In genomic region chr20:50679753-50680105, GRCh38 we compare ENCODE assay signal across 1 cellular context.
A peak's percentile ranks its signal among the peaks of the same experiment; 100 is the strongest.
TF ChIP-seq lines count a peak whose summit lies in the region.

No MANE protein-coding gene starts in this region.

TF ChIP-seq in HepG2, 621 proteins besides CTCF, POLR2A, EP300 and RAD21 (continued from another document):
- TF ChIP-seq ZFAT (CRISPR knock-in tag; conservative IDR thresholded peaks at IDR 0.05) = no peak
- 0 out of 2 replicates have a peak, but pooled peaks have one; percentile 6 for TF ChIP-seq ZNF354B (CRISPR knock-in tag; IDR thresholded peaks at IDR 0.05)
- TF ChIP-seq DPF2 (CRISPR knock-in tag; IDR thresholded peaks at IDR 0.05; ENCODE audit: borderline replicate concordance, low read depth) = no peak
- 0 out of 2 replicates have a peak, but pooled peaks have one; percentile 14 for TF ChIP-seq DNMT3B (CRISPR knock-in tag; conservative IDR thresholded peaks at IDR 0.05)
- TF ChIP-seq NFKB2 (CRISPR knock-in tag; IDR thresholded peaks at IDR 0.05; ENCODE audit: borderline replicate concordance) = peak; percentile 27; the same call in 1 of the 2 replicates
- no peak for TF ChIP-seq HDAC6 (IDR thresholded peaks at IDR 0.05; ENCODE audit: low read depth, low read length)
- TF ChIP-seq U2AF2 (IDR thresholded peaks at IDR 0.05; ENCODE audit: low read depth, low read length) = no peak
- TF ChIP-seq ISL2 (CRISPR knock-in tag; IDR thresholded peaks at IDR 0.05) = 0 out of 2 replicates have a peak, but pooled peaks have one; percentile 3
- 0 out of 2 replicates have a peak, but pooled peaks have one; percentile 38 for TF ChIP-seq RFXAP (CRISPR knock-in tag; IDR thresholded peaks at IDR 0.05; ENCODE audit: borderline replicate concordance)
- TF ChIP-seq RFX5 (IDR thresholded peaks at IDR 0.05; ENCODE audit: low read depth, low read length) = peak; percentile 92
- no peak for TF ChIP-seq FUBP1 (CRISPR knock-in tag; IDR thresholded peaks at IDR 0.05; ENCODE audit: borderline replicate concordance)
- peak; percentile 59; the same call in 1 of the 2 replicates for TF ChIP-seq FOXP4 (CRISPR knock-in tag; IDR thresholded peaks at IDR 0.05)
- TF ChIP-seq JUNB (CRISPR knock-in tag; IDR thresholded peaks at IDR 0.05; ENCODE audit: borderline replicate concordance) = no peak
- TF ChIP-seq FOXP1 (IDR thresholded peaks at IDR 0.05) = no peak
- TF ChIP-seq FOXP1 (CRISPR knock-in tag; IDR thresholded peaks at IDR 0.05) = peak; percentile 56; the same call in 1 of the 2 replicates
- TF ChIP-seq ZNF292 (CRISPR knock-in tag; IDR thresholded peaks at IDR 0.05; ENCODE audit: borderline replicate concordance, low read depth) = peak; percentile 72; the same call in 1 of the 2 replicates
- TF ChIP-seq ZMYM3 (CRISPR knock-in tag; IDR thresholded peaks at IDR 0.05) = peak; percentile 86
- 0 out of 2 replicates have a peak, but pooled peaks have one; percentile 4 for TF ChIP-seq TFAP4 (IDR thresholded peaks at IDR 0.05; ENCODE audit: borderline replicate concordance, low read depth)
- TF ChIP-seq ZSCAN21 (CRISPR knock-in tag; IDR thresholded peaks at IDR 0.05; ENCODE audit: borderline replicate concordance) = 0 out of 2 replicates have a peak, but pooled peaks have one; percentile 60
- TF ChIP-seq ZSCAN5A (CRISPR knock-in tag; IDR thresholded peaks at IDR 0.05; ENCODE audit: borderline replicate concordance) = no peak
- no peak; the same call in 1 of the 2 replicates for TF ChIP-seq NR0B2 (CRISPR knock-in tag; IDR thresholded peaks at IDR 0.05)
- TF ChIP-seq ZSCAN9 (CRISPR knock-in tag; IDR thresholded peaks at IDR 0.05; ENCODE audit: borderline replicate concordance) = peak; percentile 15; the same call in 1 of the 2 replicates
- TF ChIP-seq ZSCAN20 (CRISPR knock-in tag; IDR thresholded peaks at IDR 0.05; ENCODE audit: borderline replicate concordance) = no peak
- 0 out of 2 replicates have a peak, but pooled peaks have one; percentile 11 for TF ChIP-seq THAP9 (CRISPR knock-in tag; IDR thresholded peaks at IDR 0.05; ENCODE audit: borderline replicate concordance)
- TF ChIP-seq POGZ (CRISPR knock-in tag; IDR thresholded peaks at IDR 0.05) = peak; percentile 18; the same call in 1 of the 2 replicates
- peak; percentile 99 for TF ChIP-seq ZNF770 (CRISPR knock-in tag; IDR thresholded peaks at IDR 0.05)
- no peak for TF ChIP-seq KAT7 (CRISPR knock-in tag; IDR thresholded peaks at IDR 0.05; ENCODE audit: borderline replicate concordance)
- 0 out of 2 replicates have a peak, but pooled peaks have one; percentile 7 for TF ChIP-seq KMT2A (CRISPR knock-in tag; IDR thresholded peaks at IDR 0.05)
- 0 out of 2 replicates have a peak, but pooled peaks have one; percentile 49 for TF ChIP-seq TGIF2 (CRISPR knock-in tag; IDR thresholded peaks at IDR 0.05)
- TF ChIP-seq ZBTB37 (CRISPR knock-in tag; IDR thresholded peaks at IDR 0.05) = peak; percentile 79; the same call in 1 of the 2 replicates
- TF ChIP-seq HNRNPLL (IDR thresholded peaks at IDR 0.05; ENCODE audit: low read depth, low read length, poor library complexity, severe bottlenecking) = no peak
- TF ChIP-seq ZNF629 (CRISPR knock-in tag; conservative IDR thresholded peaks at IDR 0.05) = 0 out of 2 replicates have a peak, but pooled peaks have one; percentile 6
- 0 out of 2 replicates have a peak, but pooled peaks have one; percentile 34 for TF ChIP-seq EED (CRISPR knock-in tag; IDR thresholded peaks at IDR 0.05)
- 0 out of 2 replicates have a peak, but pooled peaks have one; percentile 48 for TF ChIP-seq ZNF773 (CRISPR knock-in tag; IDR thresholded peaks at IDR 0.05; ENCODE audit: borderline replicate concordance)
